1 cellular context compared by ENCODE assay signal in genomic region chr12:102501773-102502172, GRCh38.
TF ChIP-seq lines count a peak whose summit lies in the region.

No MANE protein-coding gene starts in this region.

TF ChIP-seq in SK-N-SH treated with all-trans-retinoic acid at 6 μM for 48 hours, 23 proteins besides CTCF, POLR2A, EP300 and RAD21 (continued from another document):
- no peak for TF ChIP-seq PATZ1 (CRISPR knock-in tag; IDR thresholded peaks at IDR 0.05; ENCODE audit: borderline replicate concordance)
